ENCODE assay signal across 16 cellular contexts in genomic region chr10:53700227-53700626, GRCh38.
DNase-seq lines count a peak whose midpoint lies in the region; TF ChIP-seq lines count a peak whose summit lies in the region.
"Had no signal": no experiment of that assay in that cellular context is flagged by ENCODE, and none has a peak within 500 bp of the region (broad histone marks: within the 10 kb centered on the region; RNA-seq: fewer than 3 reads in every experiment).

No MANE protein-coding gene starts in this region.

- no peaks in the 10 kb centered on the region for H3K27me3 ChIP-seq in WERI-Rb-1 (ENCODE audit: insufficient read depth, low read depth, severe bottlenecking)

- H3K4me1 Mint-ChIP-seq in mesothelial cell of epicardium = peaks cover 34% of the 10 kb centered on the region
- H3K4me1 Mint-ChIP-seq: B cell; CD4-positive, alpha-beta memory T cell had no signal

- DNase-seq in NCI-H82 (lab: John Stamatoyannopoulos, UW) (peak; percentile 39), NCI-H82 treated with DMSO at 0.1 percent for 48 hours (lab: John Stamatoyannopoulos, UW; ENCODE audit: unreplicated experiment) (no peak), WERI-Rb-1 (peak; percentile 19), mesothelial cell of epicardium (ENCODE audit: low spot score in 2 of 2, unreplicated experiment in 2 of 2) (no peak), NCI-H774 (lab: John Stamatoyannopoulos, UW) (no peak), EL (no peak), NCI-H1436 treated with DMSO at 0.1 percent for 48 hours (lab: John Stamatoyannopoulos, UW) (no peak)
- DNase-seq: ACHN; CD4-positive, alpha-beta memory T cell; DMS153; DMS79 treated with DMSO at 0.1 percent for 48 hours; GDM1; HCEC 1CT; HFFc6 had no signal

- H3K4me3 Mint-ChIP-seq in mesothelial cell of epicardium = no peak overlapping the region
- H3K4me3 Mint-ChIP-seq: B cell; CD4-positive, alpha-beta memory T cell; HFFc6 had no signal

- no peaks in the 10 kb centered on the region for H3K36me3 ChIP-seq in WERI-Rb-1

- no peaks in the 10 kb centered on the region for H3K27me3 Mint-ChIP-seq in mesothelial cell of epicardium (ENCODE audit: low read depth)
- H3K27me3 Mint-ChIP-seq: B cell; CD4-positive, alpha-beta memory T cell had no signal

- H3K27ac Mint-ChIP-seq in mesothelial cell of epicardium = peak overlapping the region; percentile 79
- H3K27ac Mint-ChIP-seq: B cell; CD4-positive, alpha-beta memory T cell; HFFc6 had no signal

- no peaks in the 10 kb centered on the region for H3K9me3 ChIP-seq in WERI-Rb-1 (ENCODE audit: severe bottlenecking)

- peaks cover 9% of the 10 kb centered on the region for H3K9me3 Mint-ChIP-seq in mesothelial cell of epicardium

- no peaks in the 10 kb centered on the region for H3K36me3 Mint-ChIP-seq in mesothelial cell of epicardium
- H3K36me3 Mint-ChIP-seq: CD4-positive, alpha-beta memory T cell had no signal

- TF ChIP-seq CTCF in WERI-Rb-1 (IDR thresholded peaks at IDR 0.05; ENCODE audit: low read depth, low read length) = no peak
- no peak for TF ChIP-seq CTCF in mesothelial cell of epicardium (IDR thresholded peaks at IDR 0.05; ENCODE audit: unreplicated experiment)

- peak overlapping the region; percentile 22; the same call in 1 of the 2 replicates for H3K27ac ChIP-seq in WERI-Rb-1
- H3K27ac ChIP-seq: C4-2B had no signal

- no peak overlapping the region for H3K4me3 ChIP-seq in WERI-Rb-1 (ENCODE audit: low read depth, low read length)

Comparison
In these comparisons a context has a peak if more than half of its experiments do, and no peak if none do; other contexts are left out.
1. DNase-seq: peak in NCI-H82 (single experiment) and WERI-Rb-1 (single experiment); none in NCI-H82 treated with DMSO at 0.1 percent for 48 hours (single experiment), mesothelial cell of epicardium (0 of 2), NCI-H774 (single experiment), EL (single experiment) and NCI-H1436 treated with DMSO at 0.1 percent for 48 hours (single experiment).